Comparison of ENCODE assay signal across 15 cellular contexts in genomic region chr6:151689499-151690201, GRCh38.
DNase-seq lines count a peak whose midpoint lies in the region; ATAC-seq, FAIRE-seq and TF ChIP-seq lines count a peak whose summit lies in the region.
"Had no signal": no experiment of that assay in that cellular context is flagged by ENCODE, and none has a peak within 500 bp of the region (broad histone marks: within the 10 kb centered on the region; RNA-seq: fewer than 3 reads in every experiment).

No MANE protein-coding gene starts in this region.

- peaks cover 2% of the 10 kb centered on the region for H3K27me3 Mint-ChIP-seq in activated naive CD8-positive, alpha-beta T cell
- no peaks in the 10 kb centered on the region for H3K27me3 Mint-ChIP-seq in activated naive CD8-positive, alpha-beta T cell treated with anti-CD3 and anti-CD28 coated beads, Interleukin-2, amount 50 U/mL, for 24 hours
- H3K27me3 Mint-ChIP-seq: natural killer cell treated with Interleukin-12 subunit alpha and Interleukin-12 subunit beta and Interleukin-15 and Interleukin-18, amount 100 ng/mL, for 72 hours had no signal

- H3K4me1 ChIP-seq in PC-9 (replicated peaks; ENCODE audit: insufficient read depth): no peaks in the 10 kb centered on the region
- no peaks in the 10 kb centered on the region for H3K4me1 ChIP-seq in kidney (ENCODE audit: control insufficient read depth in 1 of 2, insufficient read depth in 1 of 2, low read depth in 1 of 2, low read length in 2 of 2)
- peaks cover 0 to 28% (median 4%) of the 10 kb centered on the region in 4 donors for H3K4me1 ChIP-seq in tibial artery
- H3K4me1 ChIP-seq: esophagus squamous epithelium had no signal

- H3K9me2 ChIP-seq in PC-9 (ENCODE audit: insufficient read depth): no peaks in the 10 kb centered on the region

- H3K4me3 ChIP-seq in PC-9 (no peak overlapping the region), kidney (ENCODE audit: low read length in 2 of 2) (peak overlapping the region; percentile 13 to 69), tibial artery (peak overlapping the region; percentile 38 to 39)

- DNase-seq in activated naive CD8-positive, alpha-beta T cell treated with anti-CD3 and anti-CD28 coated beads, Interleukin-2, amount 50 U/mL, for 24 hours: no peak
- DNase-seq in PC-9 (no peak), kidney (no peak), tibial artery (no peak), H54 (ENCODE audit: insufficient read length, low spot score) (no peak), C1 segment of cervical spinal cord (lab: John Stamatoyannopoulos, UW) (no peak)
- DNase-seq: activated T-cell treated with anti-CD3 and anti-CD28 coated beads for 4 hours, caudate nucleus, esophagus squamous epithelium, NCI-H2107, small intestine had no signal

- no peak for ATAC-seq in activated naive CD8-positive, alpha-beta T cell treated with anti-CD3 and anti-CD28 coated beads, Interleukin-2, amount 50 U/mL, for 24 hours
- ATAC-seq in HG02981 (IDR thresholded peaks at IDR 0.05; ENCODE audit: unreplicated experiment): no peak
- ATAC-seq: Panc1 had no signal

- H3K79me2 ChIP-seq in PC-9 (ENCODE audit: low read depth): no peaks in the 10 kb centered on the region

- no peaks in the 10 kb centered on the region for H3F3A ChIP-seq in PC-9 (ENCODE audit: insufficient read depth, low read depth)

- H3K9me3 Mint-ChIP-seq in activated naive CD8-positive, alpha-beta T cell (ENCODE audit: low read depth): no peaks in the 10 kb centered on the region
- no peaks in the 10 kb centered on the region for H3K9me3 Mint-ChIP-seq in activated naive CD8-positive, alpha-beta T cell treated with anti-CD3 and anti-CD28 coated beads, Interleukin-2, amount 50 U/mL, for 24 hours
- H3K9me3 Mint-ChIP-seq: natural killer cell treated with Interleukin-12 subunit alpha and Interleukin-12 subunit beta and Interleukin-15 and Interleukin-18, amount 100 ng/mL, for 72 hours had no signal

- peak overlapping the region; percentile 63 for H3K4me3 Mint-ChIP-seq in activated naive CD8-positive, alpha-beta T cell
- no peak overlapping the region for H3K4me3 Mint-ChIP-seq in activated naive CD8-positive, alpha-beta T cell treated with anti-CD3 and anti-CD28 coated beads, Interleukin-2, amount 50 U/mL, for 24 hours

- TF ChIP-seq CTCF in PC-9 (conservative IDR thresholded peaks at IDR 0.05): no peak
- TF ChIP-seq CTCF in kidney (IDR thresholded peaks at IDR 0.05; ENCODE audit: borderline replicate concordance, extremely low read depth, insufficient read depth): no peak
- no peak for TF ChIP-seq CTCF in tibial artery (IDR thresholded peaks at IDR 0.05)

- H3K27ac ChIP-seq in PC-9: no peak overlapping the region
- H3K27ac ChIP-seq in kidney (ENCODE audit: low read depth in 2 of 2, low read length in 2 of 2): peak overlapping the region in 1 of 2 donors; percentile 86
- H3K27ac ChIP-seq in tibial artery: peak overlapping the region; percentile 73 to 75

- POLR2A ChIA-PET in PC-9 (lab: Charles Lee; ENCODE audit: unreplicated experiment): no interaction called here

- 0 out of 2 replicates have a peak overlapping the region, but pooled peaks have one; percentile 23 for H2AFZ ChIP-seq in PC-9

- no peak overlapping the region for H3K4me2 ChIP-seq in PC-9

- H3K27me3 ChIP-seq in PC-9 (ENCODE audit: insufficient read depth, low read depth): no peaks in the 10 kb centered on the region
- H3K27me3 ChIP-seq in tibial artery: no peaks in the 10 kb centered on the region
- H3K27me3 ChIP-seq: esophagus squamous epithelium had no signal

- no TSS peak for BruUV-seq in PC-9 (replicated peaks; lab: Mats Ljungman, UMichigan)

- H3K9me3 ChIP-seq in PC-9 (ENCODE audit: insufficient read depth, low read depth): no peaks in the 10 kb centered on the region
- H3K9me3 ChIP-seq in kidney (ENCODE audit: control insufficient read depth in 1 of 2, low read length in 2 of 2): no peaks in the 10 kb centered on the region
- H3K9me3 ChIP-seq in tibial artery: no peaks in the 10 kb centered on the region
- H3K9me3 ChIP-seq: esophagus squamous epithelium had no signal

- FAIRE-seq in kidney (lab: Jason Lieb, UNC) (no peak), H54 (lab: Jason Lieb, UNC) (no peak)

- CTCF ChIA-PET in PC-9 (lab: Charles Lee): no interaction called here

- peaks cover 16% of the 10 kb centered on the region for H3K4me1 Mint-ChIP-seq in activated naive CD8-positive, alpha-beta T cell (ENCODE audit: low read depth)
- peaks cover 22% of the 10 kb centered on the region for H3K4me1 Mint-ChIP-seq in activated naive CD8-positive, alpha-beta T cell treated with anti-CD3 and anti-CD28 coated beads, Interleukin-2, amount 50 U/mL, for 24 hours

- H3K9ac ChIP-seq in kidney (ENCODE audit: low read length in 2 of 2): peak overlapping the region in 1 of 2 donors; percentile 8

- no peaks in the 10 kb centered on the region for H3K36me3 ChIP-seq in PC-9 (ENCODE audit: low read depth)
- no peaks in the 10 kb centered on the region for H3K36me3 ChIP-seq in kidney (ENCODE audit: control insufficient read depth in 1 of 2, insufficient read depth in 2 of 2, low read length in 2 of 2)
- no peaks in the 10 kb centered on the region for H3K36me3 ChIP-seq in tibial artery
- H3K36me3 ChIP-seq: esophagus squamous epithelium had no signal

- H4K20me1 ChIP-seq in PC-9 (ENCODE audit: insufficient read depth): no peaks in the 10 kb centered on the region

- no peak for TF ChIP-seq POLR2A in H54 (IDR thresholded peaks at IDR 0.05; ENCODE audit: low read depth, low read length)

- no peak overlapping the region for H3K27ac Mint-ChIP-seq in activated naive CD8-positive, alpha-beta T cell
- no peak overlapping the region for H3K27ac Mint-ChIP-seq in activated naive CD8-positive, alpha-beta T cell treated with anti-CD3 and anti-CD28 coated beads, Interleukin-2, amount 50 U/mL, for 24 hours

- intact Hi-C loops in PC-9 (cut with micrococcal nuclease; ENCODE audit: unreplicated experiment): no loop called here
- intact Hi-C loops in kidney (cut with DNase I): loop anchor here (10.0 kb wide), 1 partner anchor 435 kb away; no protein-coding TSS in a partner anchor
- intact Hi-C loops in tibial artery (cut with DNase I; ENCODE audit: low total_unique reads): loop anchor here (2.0 kb wide), 1 partner anchor 435 kb away; no protein-coding TSS in a partner anchor

- H3K36me3 Mint-ChIP-seq in activated naive CD8-positive, alpha-beta T cell: no peaks in the 10 kb centered on the region
- no peaks in the 10 kb centered on the region for H3K36me3 Mint-ChIP-seq in activated naive CD8-positive, alpha-beta T cell treated with anti-CD3 and anti-CD28 coated beads, Interleukin-2, amount 50 U/mL, for 24 hours (ENCODE audit: low read depth)
